In genomic region chr4:16695896-16696295, GRCh38 we compare ENCODE assay signal across 26 cellular contexts.
"Had no signal": no experiment of that assay in that cellular context is flagged by ENCODE, and none has a peak within 500 bp of the region (broad histone marks: within the 10 kb centered on the region; RNA-seq: fewer than 3 reads in every experiment).

No MANE protein-coding gene starts in this region.

- H3K27me3 Mint-ChIP-seq: effector memory CD8-positive, alpha-beta T cell; stimulated activated naive B cell treated with anti-CD40 and anti-IgM and Interleukin-4, amounts not matched to agents 10 μg/mL and 1 μg/mL and 100 μg/mL, for 72 hours had no signal

- H3K27ac ChIP-seq: epithelial cell of prostate, gastroesophageal sphincter, heart left ventricle, left lung, right lobe of liver, thoracic aorta, transverse colon, upper lobe of right lung had no signal

- H3K9me3 ChIP-seq: gastroesophageal sphincter, heart left ventricle, left lung, right lobe of liver, thoracic aorta, transverse colon, upper lobe of right lung, uterus had no signal

- H3K27ac Mint-ChIP-seq: effector memory CD8-positive, alpha-beta T cell; naive thymus-derived CD4-positive, alpha-beta T cell; nephron progenitor cell; stimulated activated naive B cell treated with anti-CD40 and anti-IgM and Interleukin-4, amounts not matched to agents 10 μg/mL and 1 μg/mL and 100 μg/mL, for 72 hours; stimulated activated naive CD8-positive, alpha-beta T cell treated with anti-CD3 and anti-CD28 coated beads, Interleukin-15, Interleukin-2, amounts not matched to agents 100 ng/mL and 50 ng/mL, for 24 hours had no signal

- H3K36me3 ChIP-seq: gastroesophageal sphincter, heart left ventricle, left lung, right lobe of liver, thoracic aorta, transverse colon, upper lobe of right lung, uterus had no signal

- ATAC-seq: effector memory CD8-positive, alpha-beta T cell; esophagus mucosa; gastroesophageal sphincter; heart left ventricle; left cardiac atrium; left lung; naive thymus-derived CD4-positive, alpha-beta T cell; right lobe of liver; stimulated activated naive B cell treated with anti-CD40 and anti-IgM and Interleukin-4, amounts not matched to agents 10 μg/mL and 1 μg/mL and 100 μg/mL, for 72 hours; upper lobe of right lung had no signal

- H3K27me3 ChIP-seq: gastroesophageal sphincter, heart left ventricle, left lung, right lobe of liver, transverse colon, upper lobe of right lung, uterus had no signal

- FAIRE-seq: islet of Langerhans, small intestine had no signal

- H3K4me3 Mint-ChIP-seq: effector memory CD8-positive, alpha-beta T cell; naive thymus-derived CD4-positive, alpha-beta T cell; nephron progenitor cell; stimulated activated naive B cell treated with anti-CD40 and anti-IgM and Interleukin-4, amounts not matched to agents 10 μg/mL and 1 μg/mL and 100 μg/mL, for 72 hours; stimulated activated naive CD8-positive, alpha-beta T cell treated with anti-CD3 and anti-CD28 coated beads, Interleukin-15, Interleukin-2, amounts not matched to agents 100 ng/mL and 50 ng/mL, for 24 hours had no signal

- DNase-seq: cortex of kidney; effector memory CD8-positive, alpha-beta T cell; foreskin fibroblast; heart left ventricle; hippocampal formation; left cardiac atrium; left lung; mesenchymal stem cell; midbrain; naive thymus-derived CD4-positive, alpha-beta T cell; nephron progenitor cell; nucleus accumbens; right lobe of liver; small intestine; stimulated activated CD4-positive, alpha-beta T cell treated with anti-CD3 and anti-CD28 coated beads, Interleukin-15, amount 100 ng/mL, for 24 hours; stimulated activated CD4-positive, alpha-beta T cell treated with anti-CD3 and anti-CD28 coated beads, Interleukin-2, amount 100 ng/mL, for 48 hours; stimulated activated naive B cell treated with anti-CD40 and anti-IgM and Interleukin-4, amounts not matched to agents 10 μg/mL and 1 μg/mL and 100 μg/mL, for 72 hours; transverse colon; upper lobe of right lung; uterus had no signal

- H3K4me3 ChIP-seq: gastroesophageal sphincter, heart left ventricle, left lung, right lobe of liver, thoracic aorta, transverse colon, upper lobe of right lung, uterus had no signal

- H3K36me3 Mint-ChIP-seq: stimulated activated naive B cell treated with anti-CD40 and anti-IgM and Interleukin-4, amounts not matched to agents 10 μg/mL and 1 μg/mL and 100 μg/mL, for 72 hours had no signal

- H3K9me3 Mint-ChIP-seq: effector memory CD8-positive, alpha-beta T cell; nephron progenitor cell; stimulated activated naive CD8-positive, alpha-beta T cell treated with anti-CD3 and anti-CD28 coated beads, Interleukin-15, Interleukin-2, amounts not matched to agents 100 ng/mL and 50 ng/mL, for 24 hours had no signal

- H3K4me1 ChIP-seq: left lung, right lobe of liver, uterus had no signal

- H3K4me1 Mint-ChIP-seq: naive thymus-derived CD4-positive, alpha-beta T cell; stimulated activated naive B cell treated with anti-CD40 and anti-IgM and Interleukin-4, amounts not matched to agents 10 μg/mL and 1 μg/mL and 100 μg/mL, for 72 hours had no signal
